In the genomic region with DNA sequence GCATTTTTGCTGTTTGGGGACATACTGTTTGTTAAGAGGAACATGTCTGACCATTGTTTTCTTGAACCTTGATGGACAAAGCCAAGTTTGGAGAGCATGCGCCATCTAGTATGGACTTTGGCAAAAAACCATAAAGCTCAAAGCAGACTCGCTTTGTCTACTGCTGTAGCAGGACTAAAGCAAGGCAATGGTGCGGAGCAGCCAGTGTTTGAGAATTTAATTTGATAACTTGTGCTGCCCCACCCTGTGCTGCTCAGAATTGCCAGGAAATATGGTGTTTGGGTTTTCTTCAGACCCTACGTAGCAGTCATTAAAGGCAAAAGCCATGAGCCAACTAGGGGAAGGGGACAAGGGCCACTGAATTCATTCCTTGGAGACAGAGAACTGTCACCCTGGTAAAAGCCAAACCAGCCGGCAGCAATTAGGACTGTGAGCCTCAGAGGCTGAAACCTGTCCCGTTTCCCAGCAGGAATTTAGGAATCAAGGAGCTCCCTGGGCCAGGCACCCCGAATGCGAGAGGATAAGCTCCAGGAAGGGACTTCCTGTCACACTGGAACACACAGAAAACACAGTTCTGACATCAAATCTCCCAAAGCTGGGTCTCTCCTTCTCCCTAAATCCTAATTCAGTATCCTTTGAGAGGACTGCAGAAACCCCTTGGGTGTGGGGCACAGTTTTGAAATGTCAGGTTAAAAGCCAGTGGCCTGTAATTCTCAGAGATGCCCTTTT, we compare ENCODE assay signal across 17 cellular contexts. TPM values are rescaled to one million over a fixed set of nuclear protein-coding genes. Genes with fewer than 3 reads are reported as not detected.
DNase-seq lines count a peak whose midpoint lies in the region; ATAC-seq and TF ChIP-seq lines count a peak whose summit lies in the region.
"Had no signal": no experiment of that assay in that cellular context is flagged by ENCODE, and none has a peak within 500 bp of the region (broad histone marks: within the 10 kb centered on the region; RNA-seq: fewer than 3 reads in every experiment).

No MANE protein-coding gene starts in this region.

- peak overlapping the region; percentile 48 for H3K9ac ChIP-seq in adipocyte (ENCODE audit: low read length)

- H3K36me3 ChIP-seq in adipocyte (ENCODE audit: control insufficient read depth, insufficient read depth, low read length, severe bottlenecking) (peaks cover 40% of the 10 kb centered on the region), neutrophil (peaks cover 52% of the 10 kb centered on the region), upper lobe of left lung (peaks cover 12 to 50% (median 33%) of the 10 kb centered on the region in 4 donors)

- peak; percentile 11 for ATAC-seq in Right ventricle myocardium superior (ENCODE audit: poor library complexity)
- ATAC-seq in upper lobe of left lung (ENCODE audit: low FRiP score in 2 of 2): no peak
- ATAC-seq in HG02623 (IDR thresholded peaks at IDR 0.05; ENCODE audit: unreplicated experiment): no peak
- ATAC-seq in HG03159 (IDR thresholded peaks at IDR 0.05; ENCODE audit: unreplicated experiment): no peak
- no peak for ATAC-seq in HG03139 (IDR thresholded peaks at IDR 0.05; ENCODE audit: unreplicated experiment)
- ATAC-seq: activated CD4-positive, CD25-positive, alpha-beta regulatory T cell treated with anti-CD3 and anti-CD28 coated beads, Interleukin-2, amount 50 U/mL, for 24 hours; T-helper 17 cell had no signal

- no peaks in the 10 kb centered on the region for H3K9me3 ChIP-seq in adipocyte (ENCODE audit: control insufficient read depth, low read length)
- no peaks in the 10 kb centered on the region for H3K9me3 ChIP-seq in neutrophil
- no peaks in the 10 kb centered on the region for H3K9me3 ChIP-seq in upper lobe of left lung

- TF ChIP-seq POLR2A in upper lobe of left lung (IDR thresholded peaks at IDR 0.05): no peak

- no peak overlapping the region for H3K4me3 ChIP-seq in adipocyte (ENCODE audit: low read length)
- H3K4me3 ChIP-seq in neutrophil (ENCODE audit: low read depth in 1 of 2, low read length in 1 of 2): no peak overlapping the region
- H3K4me3 ChIP-seq in upper lobe of left lung: no peak overlapping the region

- no peaks in the 10 kb centered on the region for H3K27me3 ChIP-seq in adipocyte (replicated peaks; ENCODE audit: control insufficient read depth, insufficient read depth, low read length)
- H3K27me3 ChIP-seq in neutrophil: no peaks in the 10 kb centered on the region
- no peaks in the 10 kb centered on the region for H3K27me3 ChIP-seq in upper lobe of left lung

- H3K4me1 ChIP-seq in adipocyte (ENCODE audit: control insufficient read depth, insufficient read depth, low read length): peaks cover 40% of the 10 kb centered on the region
- peaks cover 11 to 15% of the 10 kb centered on the region in 2 experiments for H3K4me1 ChIP-seq in neutrophil (ENCODE audit: control insufficient read depth in 1 of 2, insufficient read depth in 1 of 2, low read depth in 1 of 2, low read length in 1 of 2)
- H3K4me1 ChIP-seq in upper lobe of left lung: peaks cover 50 to 70% (median 61%) of the 10 kb centered on the region in 4 donors

- H3K27ac ChIP-seq in neutrophil (peak overlapping the region; percentile 39), upper lobe of left lung (peak overlapping the region; percentile 59 to 88 (median 72))

- no peak for TF ChIP-seq EP300 in upper lobe of left lung (IDR thresholded peaks at IDR 0.05)

- intact Hi-C loops in Right ventricle myocardium superior (cut with DNase I): no loop called here

- WGBS in upper lobe of left lung, 2 donors: 66 to 73% methylated on average over 6 to 8 of the region's 8 CpGs

- no peak for DNase-seq in adipocyte (ENCODE audit: low read depth)
- DNase-seq in Right ventricle myocardium superior: no peak
- DNase-seq in upper lobe of left lung: no peak
- DNase-seq: activated naive CD4-positive, alpha-beta T cell treated with Interleukin-2 at 50 U/mL for 16 hours; caudate nucleus; CD4-positive, CD25-positive, alpha-beta regulatory T cell; mammary epithelial cell; NCI-H1092 treated with DMSO at 0.1 percent for 48 hours; NCI-H446 treated with DMSO at 0.1 percent for 48 hours; stimulated activated CD4-positive, alpha-beta T cell treated with anti-CD3 and anti-CD28 coated beads, Interleukin-15, amount 100 ng/mL, for 24 hours; T-helper 17 cell had no signal

- TF ChIP-seq CTCF in neutrophil (IDR thresholded peaks at IDR 0.05) (no peak), upper lobe of left lung (IDR thresholded peaks at IDR 0.05) (no peak)

RNA-seq across cellular contexts. Expression of a gene that starts 1.1 kb away (rescaled TPM):
- 2.1 TPM for total RNA-seq in Right ventricle myocardium superior
- 10 to 100 TPM in 3 of 6 donors, 1 to 10 TPM in 3; 4.9 to 57.6 (median 8.7) TPM for total RNA-seq in upper lobe of left lung
- total RNA-seq: epithelial cell of proximal tubule had no signal

RNA-seq across cellular contexts. Expression of a gene that starts 29.1 kb away (rescaled TPM):
- total RNA-seq in Right ventricle myocardium superior (99.5 TPM), upper lobe of left lung (100 to 1,000 TPM; 153 to 226 (median 175) TPM)

RNA-seq across cellular contexts. Expression of a gene that starts 34.8 kb away (rescaled TPM):
- total RNA-seq in Right ventricle myocardium superior: 49.5 TPM
- total RNA-seq in upper lobe of left lung: 10 to 100 TPM in 4 of 6 donors, 1 to 10 TPM in 2; 5.0 to 34.0 (median 22.8) TPM

RNA-seq across cellular contexts. Expression of a gene that starts 45.0 kb away (rescaled TPM):
- total RNA-seq in Right ventricle myocardium superior (1.2 TPM), upper lobe of left lung (10 to 100 TPM in 2 of 6 donors, 1 to 10 TPM in 4; 4.2 to 18.3 (median 6.4) TPM)

RNA-seq across cellular contexts. Expression of a gene that starts 45.5 kb away (rescaled TPM):
- 7.2 TPM for total RNA-seq in Right ventricle myocardium superior
- total RNA-seq in upper lobe of left lung: 10 to 100 TPM in 4 of 6 donors, 1 to 10 TPM in 2; 1.3 to 30.2 (median 16.9) TPM
